1 cellular context compared by ENCODE assay signal in genomic region chr5:173035904-173036707, GRCh38.
TF ChIP-seq lines count a peak whose summit lies in the region.

No MANE protein-coding gene starts in this region.

TF ChIP-seq in GM12878, 131 proteins besides CTCF, POLR2A, EP300 and RAD21 (continued from another document and continues in another):
- TF ChIP-seq, protein P1, sequence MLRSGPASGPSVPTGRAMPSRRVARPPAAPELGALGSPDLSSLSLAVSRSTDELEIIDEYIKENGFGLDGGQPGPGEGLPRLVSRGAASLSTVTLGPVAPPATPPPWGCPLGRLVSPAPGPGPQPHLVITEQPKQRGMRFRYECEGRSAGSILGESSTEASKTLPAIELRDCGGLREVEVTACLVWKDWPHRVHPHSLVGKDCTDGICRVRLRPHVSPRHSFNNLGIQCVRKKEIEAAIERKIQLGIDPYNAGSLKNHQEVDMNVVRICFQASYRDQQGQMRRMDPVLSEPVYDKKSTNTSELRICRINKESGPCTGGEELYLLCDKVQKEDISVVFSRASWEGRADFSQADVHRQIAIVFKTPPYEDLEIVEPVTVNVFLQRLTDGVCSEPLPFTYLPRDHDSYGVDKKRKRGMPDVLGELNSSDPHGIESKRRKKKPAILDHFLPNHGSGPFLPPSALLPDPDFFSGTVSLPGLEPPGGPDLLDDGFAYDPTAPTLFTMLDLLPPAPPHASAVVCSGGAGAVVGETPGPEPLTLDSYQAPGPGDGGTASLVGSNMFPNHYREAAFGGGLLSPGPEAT (IDR thresholded peaks at IDR 0.05; ENCODE audit: low read depth): peak; percentile 91
- TF ChIP-seq BRCA1 (IDR thresholded peaks at IDR 0.05; ENCODE audit: low read depth, low read length) (no peak), E2F4 (IDR thresholded peaks at IDR 0.05; ENCODE audit: low read depth, low read length) (no peak), STAT1 (conservative IDR thresholded peaks at IDR 0.05) (no peak), POLR2AphosphoS2 (IDR thresholded peaks at IDR 0.05; ENCODE audit: low read depth, low read length) (peak; percentile 44; the same call in 1 of the 2 replicates), RBBP5 (conservative IDR thresholded peaks at IDR 0.05) (no peak), ZNF217 (IDR thresholded peaks at IDR 0.05) (no peak), LARP7 (IDR thresholded peaks at IDR 0.05) (no peak), SIX5 (IDR thresholded peaks at IDR 0.05; ENCODE audit: low read depth, low read length, severe bottlenecking) (no peak), HCFC1 (IDR thresholded peaks at IDR 0.05; ENCODE audit: low read length) (no peak), MTA2 (IDR thresholded peaks at IDR 0.05; ENCODE audit: low read depth) (peak; percentile 95), HDGF (IDR thresholded peaks at IDR 0.05) (peak; percentile 93), ZBTB33 (IDR thresholded peaks at IDR 0.05) (no peak), BACH1 (IDR thresholded peaks at IDR 0.05; ENCODE audit: borderline replicate concordance) (no peak; the same call in 1 of the 2 replicates), HDAC6 (IDR thresholded peaks at IDR 0.05; ENCODE audit: unreplicated experiment) (no peak), PML (IDR thresholded peaks at IDR 0.05; ENCODE audit: low read length) (no peak; the same call in none of the 2 replicates), SMC3 (IDR thresholded peaks at IDR 0.05; ENCODE audit: borderline replicate concordance, low read length) (no peak), SP1 (IDR thresholded peaks at IDR 0.05; ENCODE audit: low read depth, low read length) (no peak), ZNF592 (IDR thresholded peaks at IDR 0.05) (no peak), NR2F1 (conservative IDR thresholded peaks at IDR 0.05) (peak; percentile 88), GATAD2B (conservative IDR thresholded peaks at IDR 0.05; ENCODE audit: low read depth) (no peak), BCLAF1 (IDR thresholded peaks at IDR 0.05) (no peak), TCF3 (IDR thresholded peaks at IDR 0.05; ENCODE audit: borderline replicate concordance, insufficient read depth, low read depth, low read length) (no peak), JUND (IDR thresholded peaks at IDR 0.05; ENCODE audit: low read depth, low read length) (no peak), KDM1A (IDR thresholded peaks at IDR 0.05; ENCODE audit: borderline replicate concordance) (no peak), IRF4 (IDR thresholded peaks at IDR 0.05; ENCODE audit: low read depth, low read length) (peak; percentile 8; the same call in 1 of the 2 replicates), ZNF24 (IDR thresholded peaks at IDR 0.05) (0 out of 2 replicates have a peak, but pooled peaks have one; percentile 18), ATF3 (IDR thresholded peaks at IDR 0.05; ENCODE audit: borderline replicate concordance, extremely low read depth, low read depth, low read length) (no peak), TARDBP (IDR thresholded peaks at IDR 0.05; ENCODE audit: borderline replicate concordance) (no peak), SPI1 (IDR thresholded peaks at IDR 0.05; ENCODE audit: borderline replicate concordance, insufficient read depth, low read depth, low read length) (no peak), NR2C1 (IDR thresholded peaks at IDR 0.05) (no peak), ZNF384 (IDR thresholded peaks at IDR 0.05; ENCODE audit: borderline replicate concordance, low read depth, low read length) (no peak), SREBF2 (IDR thresholded peaks at IDR 0.05; ENCODE audit: low read length) (no peak), E4F1 (IDR thresholded peaks at IDR 0.05; ENCODE audit: borderline replicate concordance, partially characterized antibody) (no peak), SKIL (IDR thresholded peaks at IDR 0.05; ENCODE audit: low read depth, poor library complexity, severe bottlenecking) (peak; percentile 94), POLR2AphosphoS5 (IDR thresholded peaks at IDR 0.05; ENCODE audit: low read length) (0 out of 2 replicates have a peak, but pooled peaks have one; percentile 53)
- TF ChIP-seq, protein P2, sequence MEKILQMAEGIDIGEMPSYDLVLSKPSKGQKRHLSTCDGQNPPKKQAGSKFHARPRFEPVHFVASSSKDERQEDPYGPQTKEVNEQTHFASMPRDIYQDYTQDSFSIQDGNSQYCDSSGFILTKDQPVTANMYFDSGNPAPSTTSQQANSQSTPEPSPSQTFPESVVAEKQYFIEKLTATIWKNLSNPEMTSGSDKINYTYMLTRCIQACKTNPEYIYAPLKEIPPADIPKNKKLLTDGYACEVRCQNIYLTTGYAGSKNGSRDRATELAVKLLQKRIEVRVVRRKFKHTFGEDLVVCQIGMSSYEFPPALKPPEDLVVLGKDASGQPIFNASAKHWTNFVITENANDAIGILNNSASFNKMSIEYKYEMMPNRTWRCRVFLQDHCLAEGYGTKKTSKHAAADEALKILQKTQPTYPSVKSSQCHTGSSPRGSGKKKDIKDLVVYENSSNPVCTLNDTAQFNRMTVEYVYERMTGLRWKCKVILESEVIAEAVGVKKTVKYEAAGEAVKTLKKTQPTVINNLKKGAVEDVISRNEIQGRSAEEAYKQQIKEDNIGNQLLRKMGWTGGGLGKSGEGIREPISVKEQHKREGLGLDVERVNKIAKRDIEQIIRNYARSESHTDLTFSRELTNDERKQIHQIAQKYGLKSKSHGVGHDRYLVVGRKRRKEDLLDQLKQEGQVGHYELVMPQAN (conservative IDR thresholded peaks at IDR 0.05): no peak; the same call in 1 of the 2 replicates
- TF ChIP-seq, protein P3, sequence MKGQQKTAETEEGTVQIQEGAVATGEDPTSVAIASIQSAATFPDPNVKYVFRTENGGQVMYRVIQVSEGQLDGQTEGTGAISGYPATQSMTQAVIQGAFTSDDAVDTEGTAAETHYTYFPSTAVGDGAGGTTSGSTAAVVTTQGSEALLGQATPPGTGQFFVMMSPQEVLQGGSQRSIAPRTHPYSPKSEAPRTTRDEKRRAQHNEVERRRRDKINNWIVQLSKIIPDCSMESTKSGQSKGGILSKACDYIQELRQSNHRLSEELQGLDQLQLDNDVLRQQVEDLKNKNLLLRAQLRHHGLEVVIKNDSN (IDR thresholded peaks at IDR 0.05; ENCODE audit: borderline replicate concordance, extremely low read length, insufficient read depth, low read depth, low read length): no peak
- TF ChIP-seq, protein P4, sequence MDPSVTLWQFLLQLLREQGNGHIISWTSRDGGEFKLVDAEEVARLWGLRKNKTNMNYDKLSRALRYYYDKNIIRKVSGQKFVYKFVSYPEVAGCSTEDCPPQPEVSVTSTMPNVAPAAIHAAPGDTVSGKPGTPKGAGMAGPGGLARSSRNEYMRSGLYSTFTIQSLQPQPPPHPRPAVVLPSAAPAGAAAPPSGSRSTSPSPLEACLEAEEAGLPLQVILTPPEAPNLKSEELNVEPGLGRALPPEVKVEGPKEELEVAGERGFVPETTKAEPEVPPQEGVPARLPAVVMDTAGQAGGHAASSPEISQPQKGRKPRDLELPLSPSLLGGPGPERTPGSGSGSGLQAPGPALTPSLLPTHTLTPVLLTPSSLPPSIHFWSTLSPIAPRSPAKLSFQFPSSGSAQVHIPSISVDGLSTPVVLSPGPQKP (IDR thresholded peaks at IDR 0.05; ENCODE audit: low read depth, low read length): no peak
